ENCODE assay signal across 8 cellular contexts in the genomic region with DNA sequence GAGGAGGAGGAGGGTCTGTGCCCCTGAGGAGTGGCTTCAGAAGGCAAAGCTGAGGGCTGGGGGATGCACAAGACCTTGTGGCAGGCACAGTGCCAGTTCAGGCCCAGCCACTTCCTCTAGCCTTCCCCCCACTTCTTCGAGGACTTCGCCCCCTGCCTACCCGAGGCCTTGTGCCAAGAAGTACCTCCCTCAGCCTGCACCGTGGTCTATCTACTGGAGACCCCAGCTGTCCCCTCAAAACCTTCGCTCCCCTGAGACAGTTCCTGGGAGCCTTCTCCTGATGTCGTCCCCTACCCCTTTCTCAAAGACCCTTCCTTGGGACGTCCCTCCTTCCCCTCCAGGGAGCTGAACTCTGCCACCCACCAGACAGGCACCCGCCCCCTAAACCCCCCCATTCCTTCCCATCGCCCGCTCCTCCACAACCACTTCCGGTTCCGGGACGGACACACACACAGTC. TPM values are rescaled to one million over a fixed set of nuclear protein-coding genes. Genes with fewer than 3 reads are reported as not detected.
DNase-seq lines count a peak whose midpoint lies in the region; ATAC-seq and TF ChIP-seq lines count a peak whose summit lies in the region.

No MANE protein-coding gene starts in this region.

- 0% methylated on average over 5 of the region's 13 CpGs for WGBS in mammary epithelial cell (ENCODE audit: low coverage, missing lambda C conversion rate)

- dilution Hi-C loops in mammary epithelial cell (cut with HindIII; ENCODE audit: low sequenced_read_pairs), result no loop called here

- peaks cover 65% of the 10 kb centered on the region for H3K4me1 ChIP-seq in DND-41 (ENCODE audit: insufficient read depth, low read length)
- H3K4me1 ChIP-seq in PC-9 (replicated peaks; ENCODE audit: insufficient read depth), result peaks cover 27% of the 10 kb centered on the region
- H3K4me1 ChIP-seq in mammary epithelial cell (ENCODE audit: insufficient read depth, low read length), result peaks cover 7% of the 10 kb centered on the region

- H3K36me3 ChIP-seq in DND-41 (ENCODE audit: insufficient read depth, low read length) (peaks cover 22% of the 10 kb centered on the region), H7 (replicated peaks; ENCODE audit: control insufficient read depth, insufficient read depth, low read length) (peaks cover 1% of the 10 kb centered on the region; the same call in 1 of the 2 replicates), PC-9 (ENCODE audit: low read depth) (peaks cover 21% of the 10 kb centered on the region), mammary epithelial cell (ENCODE audit: insufficient read depth, low read length) (no peaks in the 10 kb centered on the region)

- H3K4me2 ChIP-seq in DND-41 (ENCODE audit: insufficient read depth, low read length), result peak overlapping the region; percentile 95
- peak overlapping the region; percentile 97 for H3K4me2 ChIP-seq in PC-9
- H3K4me2 ChIP-seq in mammary epithelial cell (ENCODE audit: insufficient read depth, low read depth, low read length), result peak overlapping the region; percentile 78

- intact Hi-C loops in PC-9 (cut with micrococcal nuclease; ENCODE audit: unreplicated experiment), result loop anchor here (2.0 to 10.0 kb wide), 8 partner anchors 52 to 276 kb away; a partner anchor contains a TSS
- intact Hi-C loops in mammary epithelial cell (cut with micrococcal nuclease), result loop anchor here (2.0 to 5.0 kb wide), 2 partner anchors 72 to 79 kb away; a partner anchor contains a TSS
- intact Hi-C loops in left colon (cut with DNase I, micrococcal nuclease), result no loop called here

- H3K9me3 ChIP-seq in DND-41 (ENCODE audit: insufficient read depth, low read length, severe bottlenecking) (no peaks in the 10 kb centered on the region), PC-9 (ENCODE audit: insufficient read depth, low read depth) (no peaks in the 10 kb centered on the region), mammary epithelial cell (replicated peaks; ENCODE audit: insufficient read depth, low read length) (no peaks in the 10 kb centered on the region)

- H2AFZ ChIP-seq in DND-41 (ENCODE audit: low read depth, low read length) (peak overlapping the region; percentile 83), PC-9 (peak overlapping the region; percentile 81), mammary epithelial cell (ENCODE audit: low read depth, low read length) (peak overlapping the region; percentile 80)

- no peaks in the 10 kb centered on the region for H3K27me3 ChIP-seq in DND-41 (ENCODE audit: insufficient read depth, low read length, poor library complexity)
- no peaks in the 10 kb centered on the region for H3K27me3 ChIP-seq in H7 (ENCODE audit: control insufficient read depth, insufficient read depth, low read length)
- H3K27me3 ChIP-seq in PC-9 (ENCODE audit: insufficient read depth, low read depth), result no peaks in the 10 kb centered on the region
- H3K27me3 ChIP-seq in mammary epithelial cell (ENCODE audit: insufficient read depth, low read length), result no peaks in the 10 kb centered on the region

- peak overlapping the region; percentile 87 for H3K9ac ChIP-seq in DND-41 (ENCODE audit: low read depth, low read length)
- peak overlapping the region; percentile 81 for H3K9ac ChIP-seq in mammary epithelial cell (ENCODE audit: insufficient read depth, low read length)

- in situ Hi-C loops in mammary epithelial cell (cut with MboI; ENCODE audit: low sequenced_read_pairs in 2 of 2), result no loop called here
- in situ Hi-C loops in GM13976 (cut with MboI; ENCODE audit: low sequenced_read_pairs, unreplicated experiment), result no loop called here

- H3K27ac ChIP-seq in DND-41 (ENCODE audit: low read length) (peak overlapping the region; percentile 97), PC-9 (peak overlapping the region; percentile 84), mammary epithelial cell (ENCODE audit: insufficient read depth, low read depth, low read length) (peak overlapping the region; percentile 84)

- H4K20me1 ChIP-seq in DND-41 (ENCODE audit: insufficient read depth, low read length), result peaks cover 5% of the 10 kb centered on the region; the same call in 1 of the 2 replicates
- H4K20me1 ChIP-seq in PC-9 (ENCODE audit: insufficient read depth), result peaks cover 30% of the 10 kb centered on the region
- H4K20me1 ChIP-seq in mammary epithelial cell (ENCODE audit: insufficient read depth, low read length), result no peaks in the 10 kb centered on the region

- DNase-seq in DND-41, result no peak
- no peak for DNase-seq in H7
- no peak for DNase-seq in PC-9
- DNase-seq in mammary epithelial cell, result no peak
- DNase-seq in left colon, result peak; percentile 66 to 73
- peak; percentile 87 for DNase-seq in stimulated activated CD8-positive, alpha-beta memory T cell treated with anti-CD3 and anti-CD28 coated beads, Interleukin-4, amount 100 ng/mL, for 48 hours
- DNase-seq in GM13976 (ENCODE audit: low spot score), result no peak

- H3K4me3 ChIP-seq in DND-41 (ENCODE audit: low read depth in 1 of 2, low read length in 2 of 2) (peak overlapping the region; percentile 59 to 77), H7 (ENCODE audit: insufficient read depth, low read depth, low read length) (peak overlapping the region; percentile 100), PC-9 (peak overlapping the region; percentile 72), mammary epithelial cell (replicated peaks in 1 of 3; ENCODE audit: insufficient read depth in 1 of 3, low read depth in 2 of 3, low read length in 3 of 3) (peak overlapping the region; percentile 76 to 93 (median 87))

- ATAC-seq in DND-41 (ENCODE audit: insufficient read depth, low read depth) (peak; percentile 42), left colon (peak; percentile 47), GM21526 (IDR thresholded peaks at IDR 0.05; ENCODE audit: low FRiP score, unreplicated experiment) (no peak)

- H3K9me2 ChIP-seq in PC-9 (ENCODE audit: insufficient read depth), result no peaks in the 10 kb centered on the region

- CTCF ChIA-PET in PC-9 (lab: Charles Lee), result interaction anchor here (0.5 to 1.2 kb wide), 11 partner anchors 9 to 343 kb away, joined by 3 to 11 read pairs (median 4); a partner anchor contains a TSS
- CTCF ChIA-PET in mammary epithelial cell (lab: Charles Lee; ENCODE audit: low non-redundant PET), result interaction anchor here (1.1 kb wide), 1 partner anchor 78 kb away, joined by 3 read pairs; no protein-coding TSS in a partner anchor

- POLR2A ChIA-PET in PC-9 (lab: Charles Lee; ENCODE audit: unreplicated experiment), result interaction anchor here (0.6 to 1.8 kb wide), 9 partner anchors 19 to 163 kb away, joined by 4 to 63 read pairs (median 13); a partner anchor contains a TSS

- H3F3A ChIP-seq in PC-9 (ENCODE audit: insufficient read depth, low read depth), result peaks cover 27% of the 10 kb centered on the region

- no TSS peak for BruUV-seq in PC-9 (replicated peaks; lab: Mats Ljungman, UMichigan)
- no TSS peak for BruUV-seq in mammary epithelial cell (replicated peaks; lab: Mats Ljungman, UMichigan)

- H3K79me2 ChIP-seq in DND-41 (ENCODE audit: insufficient read depth, low read length) (peaks cover 67% of the 10 kb centered on the region), PC-9 (ENCODE audit: low read depth) (peaks cover 73% of the 10 kb centered on the region), mammary epithelial cell (ENCODE audit: insufficient read depth, low read length) (peaks cover 64% of the 10 kb centered on the region)

- TF ChIP-seq CTCF in DND-41 (IDR thresholded peaks at IDR 0.05; ENCODE audit: borderline replicate concordance, extremely low read depth, low read length, poor library complexity, severe bottlenecking) (no peak), PC-9 (conservative IDR thresholded peaks at IDR 0.05) (no peak), mammary epithelial cell (conservative IDR thresholded peaks at IDR 0.05 in 1 of 2, IDR thresholded peaks at IDR 0.05 in 1 of 2; ENCODE audit: extremely low read depth in 1 of 2, insufficient read depth in 1 of 2, low read depth in 1 of 2, low read length in 2 of 2) (no peak), GM13976 (IDR thresholded peaks at IDR 0.05; ENCODE audit: borderline replicate concordance, control extremely low read depth, extremely low read depth, insufficient read depth, missing control alignments) (no peak)

RNA-seq across cellular contexts. Expression of a gene that starts 0.6 kb away (rescaled TPM):
- 34.4 and 40.3 TPM in 2 replicates for total RNA-seq in H7 (2014; rRNA removed; shearing (Covaris generic))
- total RNA-seq in PC-9 (2021) (74.3 and 106 TPM in 2 replicates), mammary epithelial cell (10 to 100 TPM; 12.8 to 45.0 TPM), left colon (10 to 100 TPM; 47.8 to 51.4 TPM)
- 40.9 TPM for polyA plus RNA-seq in mammary epithelial cell
- 20.6 TPM for polyA minus RNA-seq in mammary epithelial cell

RNA-seq across cellular contexts. Expression of a gene that starts 12.0 kb away (rescaled TPM):
- total RNA-seq in H7 (2014; rRNA removed; shearing (Covaris generic)), result 0.42 and 1.4 TPM in 2 replicates
- total RNA-seq in PC-9 (2021), result not detected in 2 replicates
- total RNA-seq in mammary epithelial cell, result not detected
- polyA plus RNA-seq in mammary epithelial cell, result not detected
- polyA minus RNA-seq in mammary epithelial cell, result not detected
- under 1 TPM; 0.52 to 0.67 TPM for total RNA-seq in left colon

RNA-seq across cellular contexts. Expression of a gene that starts 25.7 kb away (rescaled TPM):
- total RNA-seq in H7 (2014; rRNA removed; shearing (Covaris generic)), result 26.9 and 31.2 TPM in 2 replicates
- 87.6 and 88.7 TPM in 2 replicates for total RNA-seq in PC-9 (2021)
- 10 to 100 TPM; 14.8 to 34.8 TPM for total RNA-seq in mammary epithelial cell
- 20.3 TPM for polyA plus RNA-seq in mammary epithelial cell
- polyA minus RNA-seq in mammary epithelial cell, result 40.3 TPM
- total RNA-seq in left colon, result 10 to 100 TPM; 23.6 to 38.9 TPM

RNA-seq across cellular contexts. Expression of a gene that starts 35.3 kb away (rescaled TPM):
- total RNA-seq in H7 (2014; rRNA removed; shearing (Covaris generic)), result 72.1 and 77.6 TPM in 2 replicates
- total RNA-seq in PC-9 (2021) (88.7 and 116 TPM in 2 replicates), mammary epithelial cell (10 to 100 TPM; 54.2 to 57.2 TPM), left colon (10 to 100 TPM; 37.2 to 40.8 TPM)
- polyA plus RNA-seq in mammary epithelial cell, result 96.9 TPM
- 48.0 TPM for polyA minus RNA-seq in mammary epithelial cell

RNA-seq across cellular contexts. Expression of a gene that starts 41.3 kb away (rescaled TPM):
- 0.80 and 3.6 TPM in 2 replicates for total RNA-seq in H7 (2014; rRNA removed; shearing (Covaris generic))
- total RNA-seq in PC-9 (2021) (4.2 and 6.1 TPM in 2 replicates), mammary epithelial cell (not detected), left colon (1 to 10 TPM; 2.9 to 3.4 TPM)
- not detected for polyA plus RNA-seq in mammary epithelial cell
- polyA minus RNA-seq in mammary epithelial cell, result not detected

Comparison
In these comparisons a context has a peak if more than half of its experiments do, and no peak if none do; other contexts are left out.
1. DNase-seq: peak in left colon (2 of 2) and stimulated activated CD8-positive, alpha-beta memory T cell treated with anti-CD3 and anti-CD28 coated beads, Interleukin-4, amount 100 ng/mL, for 48 hours (single experiment); none in DND-41 (single experiment), H7 (single experiment), PC-9 (0 of 2), mammary epithelial cell (single experiment) and GM13976 (single experiment).
2. intact Hi-C loops: an anchor here in PC-9 (2.0 to 10.0 kb wide) and mammary epithelial cell (2.0 to 5.0 kb wide); none called in left colon.
3. Peak in every context shown above with its lines, with median percentiles within 50 percentile points of each other: H2AFZ ChIP-seq, H3K27ac ChIP-seq, H3K4me2 ChIP-seq and H3K4me3 ChIP-seq.